1 cellular context compared by ENCODE assay signal in the genomic region with DNA sequence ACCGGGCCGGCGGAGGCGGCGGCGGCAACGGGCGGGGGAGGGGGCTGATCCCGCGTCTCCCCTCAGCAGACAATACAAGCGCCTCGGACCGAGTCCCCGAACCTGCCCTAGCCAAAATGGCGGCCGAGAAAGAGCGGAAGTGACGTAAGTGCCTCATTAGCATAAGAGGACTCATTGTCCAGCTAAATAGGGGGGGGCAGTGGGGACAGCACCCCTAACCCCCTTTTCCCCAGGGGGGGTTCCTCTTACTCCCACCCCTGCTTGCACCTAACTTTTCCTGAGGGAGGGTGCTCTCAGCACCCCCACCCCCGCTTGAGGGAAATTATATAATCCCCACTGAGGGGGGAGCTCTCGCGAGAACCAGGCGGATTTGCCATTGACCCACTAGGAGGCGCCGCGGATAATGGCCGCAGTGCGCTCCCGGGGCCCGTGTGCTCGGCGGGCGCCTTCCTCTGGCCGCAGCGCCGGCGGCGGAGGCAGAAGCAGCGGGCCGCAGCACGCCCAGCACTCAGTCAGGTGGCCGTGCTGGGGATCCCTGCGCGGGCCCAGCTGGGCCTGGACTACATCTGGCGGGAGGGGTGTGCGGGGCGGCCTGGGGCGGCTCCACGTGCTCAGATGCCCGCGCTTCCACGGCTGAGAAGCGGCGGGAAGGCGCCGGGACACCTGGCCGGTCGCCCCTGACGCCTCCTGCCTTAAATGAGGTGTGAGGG.
TF ChIP-seq lines count a peak whose summit lies in the region.

A gene (minus strand): TSS at position 132 of the 710 bp plus-strand sequence. CDS start 27,441 bp downstream, outside the sequence.

TF ChIP-seq in K562, 482 proteins besides CTCF, POLR2A, EP300 and RAD21 (continued from another document and continues in another):
- peak; percentile 13 for TF ChIP-seq BRD9 (IDR thresholded peaks at IDR 0.05; ENCODE audit: low read depth, partially characterized antibody)
- TF ChIP-seq ZNF668 (CRISPR knock-in tag; IDR thresholded peaks at IDR 0.05) = peak; percentile 80; the same call in 1 of the 2 replicates
- TF ChIP-seq TAF1 (IDR thresholded peaks at IDR 0.05; ENCODE audit: control insufficient read depth, extremely low read depth, insufficient read depth, low read length, severe bottlenecking) = peak; percentile 98
- peak; percentile 96 for TF ChIP-seq FOXP1 (CRISPR knock-in tag; IDR thresholded peaks at IDR 0.05)
- TF ChIP-seq PML (IDR thresholded peaks at IDR 0.05; ENCODE audit: low read length) = peak; percentile 40
- TF ChIP-seq, protein P1, sequence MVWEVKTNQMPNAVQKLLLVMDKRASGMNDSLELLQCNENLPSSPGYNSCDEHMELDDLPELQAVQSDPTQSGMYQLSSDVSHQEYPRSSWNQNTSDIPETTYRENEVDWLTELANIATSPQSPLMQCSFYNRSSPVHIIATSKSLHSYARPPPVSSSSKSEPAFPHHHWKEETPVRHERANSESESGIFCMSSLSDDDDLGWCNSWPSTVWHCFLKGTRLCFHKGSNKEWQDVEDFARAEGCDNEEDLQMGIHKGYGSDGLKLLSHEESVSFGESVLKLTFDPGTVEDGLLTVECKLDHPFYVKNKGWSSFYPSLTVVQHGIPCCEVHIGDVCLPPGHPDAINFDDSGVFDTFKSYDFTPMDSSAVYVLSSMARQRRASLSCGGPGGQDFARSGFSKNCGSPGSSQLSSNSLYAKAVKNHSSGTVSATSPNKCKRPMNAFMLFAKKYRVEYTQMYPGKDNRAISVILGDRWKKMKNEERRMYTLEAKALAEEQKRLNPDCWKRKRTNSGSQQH (CRISPR knock-in tag; IDR thresholded peaks at IDR 0.05) = no peak; the same call in 1 of the 2 replicates
- TF ChIP-seq CBX5 (IDR thresholded peaks at IDR 0.05; ENCODE audit: borderline replicate concordance, low read depth) = peak; percentile 70; the same call in 1 of the 2 replicates
- TF ChIP-seq FOXK2 (conservative IDR thresholded peaks at IDR 0.05 in 1 of 2, IDR thresholded peaks at IDR 0.05 in 1 of 2; ENCODE audit: low read depth in 2 of 2) = peak in 1 of 2 experiments; percentile 60; a peak in 1 of 4 replicates
- no peak for TF ChIP-seq TCF7L2 (IDR thresholded peaks at IDR 0.05; ENCODE audit: low read depth, low read length)
- no peak for TF ChIP-seq SETDB1 (IDR thresholded peaks at IDR 0.05; ENCODE audit: low read length)
- TF ChIP-seq, protein P2, sequence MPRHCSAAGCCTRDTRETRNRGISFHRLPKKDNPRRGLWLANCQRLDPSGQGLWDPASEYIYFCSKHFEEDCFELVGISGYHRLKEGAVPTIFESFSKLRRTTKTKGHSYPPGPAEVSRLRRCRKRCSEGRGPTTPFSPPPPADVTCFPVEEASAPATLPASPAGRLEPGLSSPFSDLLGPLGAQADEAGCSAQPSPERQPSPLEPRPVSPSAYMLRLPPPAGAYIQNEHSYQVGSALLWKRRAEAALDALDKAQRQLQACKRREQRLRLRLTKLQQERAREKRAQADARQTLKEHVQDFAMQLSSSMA (CRISPR knock-in tag; IDR thresholded peaks at IDR 0.05) = 0 out of 2 replicates have a peak, but pooled peaks have one; percentile 64
- no peak for TF ChIP-seq MCM3 (IDR thresholded peaks at IDR 0.05)
- TF ChIP-seq POLR3A (IDR thresholded peaks at IDR 0.05; ENCODE audit: borderline replicate concordance, extremely low read depth, insufficient read depth, insufficient read length) = no peak
- TF ChIP-seq JUN (IDR thresholded peaks at IDR 0.05; ENCODE audit: borderline replicate concordance, low read depth, low read length) = peak; percentile 70; the same call in 1 of the 2 replicates
- no peak for TF ChIP-seq JUN (CRISPR knock-in tag; IDR thresholded peaks at IDR 0.05; ENCODE audit: borderline replicate concordance)
- TF ChIP-seq FOXJ3 (CRISPR knock-in tag; IDR thresholded peaks at IDR 0.05) = no peak
- TF ChIP-seq FUS (optimal IDR thresholded peaks at IDR 0.05; ENCODE audit: low read depth, low read length) = peak; percentile 85
- TF ChIP-seq, protein P3, sequence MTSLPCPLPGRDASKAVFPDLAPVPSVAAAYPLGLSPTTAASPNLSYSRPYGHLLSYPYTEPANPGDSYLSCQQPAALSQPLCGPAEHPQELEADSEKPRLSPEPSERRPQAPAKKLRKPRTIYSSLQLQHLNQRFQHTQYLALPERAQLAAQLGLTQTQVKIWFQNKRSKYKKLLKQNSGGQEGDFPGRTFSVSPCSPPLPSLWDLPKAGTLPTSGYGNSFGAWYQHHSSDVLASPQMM (CRISPR knock-in tag; IDR thresholded peaks at IDR 0.05) = no peak
- TF ChIP-seq, protein P4, sequence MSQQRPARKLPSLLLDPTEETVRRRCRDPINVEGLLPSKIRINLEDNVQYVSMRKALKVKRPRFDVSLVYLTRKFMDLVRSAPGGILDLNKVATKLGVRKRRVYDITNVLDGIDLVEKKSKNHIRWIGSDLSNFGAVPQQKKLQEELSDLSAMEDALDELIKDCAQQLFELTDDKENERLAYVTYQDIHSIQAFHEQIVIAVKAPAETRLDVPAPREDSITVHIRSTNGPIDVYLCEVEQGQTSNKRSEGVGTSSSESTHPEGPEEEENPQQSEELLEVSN (IDR thresholded peaks at IDR 0.05; ENCODE audit: borderline replicate concordance in 1 of 2, extremely low read depth in 1 of 2, insufficient read depth in 1 of 2, insufficient read length in 1 of 2, low read depth in 1 of 2, low read length in 1 of 2, poor library complexity in 1 of 2, severe bottlenecking in 1 of 2) = peak; percentile 99 to 100
- peak; percentile 90; the same call in 1 of the 2 replicates for TF ChIP-seq POLR2AphosphoS2 (IDR thresholded peaks at IDR 0.05; ENCODE audit: low read length)
- TF ChIP-seq GABPA (tag; conservative IDR thresholded peaks at IDR 0.05; ENCODE audit: low read depth) = peak; percentile 93
- no peak for TF ChIP-seq SAFB (IDR thresholded peaks at IDR 0.05; ENCODE audit: borderline replicate concordance, low read depth, low read length)
- no peak; the same call in 1 of the 2 replicates for TF ChIP-seq ZNF134 (CRISPR knock-in tag; conservative IDR thresholded peaks at IDR 0.05)
- peak; percentile 96 for TF ChIP-seq HNRNPK (IDR thresholded peaks at IDR 0.05; ENCODE audit: low read depth, low read length, poor library complexity, severe bottlenecking)
- TF ChIP-seq, protein P5, sequence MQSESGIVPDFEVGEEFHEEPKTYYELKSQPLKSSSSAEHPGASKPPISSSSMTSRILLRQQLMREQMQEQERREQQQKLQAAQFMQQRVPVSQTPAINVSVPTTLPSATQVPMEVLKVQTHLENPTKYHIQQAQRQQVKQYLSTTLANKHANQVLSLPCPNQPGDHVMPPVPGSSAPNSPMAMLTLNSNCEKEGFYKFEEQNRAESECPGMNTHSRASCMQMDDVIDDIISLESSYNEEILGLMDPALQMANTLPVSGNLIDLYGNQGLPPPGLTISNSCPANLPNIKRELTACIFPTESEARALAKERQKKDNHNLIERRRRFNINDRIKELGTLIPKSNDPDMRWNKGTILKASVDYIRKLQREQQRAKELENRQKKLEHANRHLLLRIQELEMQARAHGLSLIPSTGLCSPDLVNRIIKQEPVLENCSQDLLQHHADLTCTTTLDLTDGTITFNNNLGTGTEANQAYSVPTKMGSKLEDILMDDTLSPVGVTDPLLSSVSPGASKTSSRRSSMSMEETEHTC (IDR thresholded peaks at IDR 0.05) = peak; percentile 81
- peak; percentile 77; the same call in 1 of the 2 replicates for TF ChIP-seq SMAD3 (CRISPR knock-in tag; conservative IDR thresholded peaks at IDR 0.05)
- peak; percentile 40; the same call in 1 of the 2 replicates for TF ChIP-seq MAFF (IDR thresholded peaks at IDR 0.05; ENCODE audit: low read length)
- no peak for TF ChIP-seq SMAD2 (IDR thresholded peaks at IDR 0.05; ENCODE audit: low read depth, low read length)
- TF ChIP-seq, protein P6, sequence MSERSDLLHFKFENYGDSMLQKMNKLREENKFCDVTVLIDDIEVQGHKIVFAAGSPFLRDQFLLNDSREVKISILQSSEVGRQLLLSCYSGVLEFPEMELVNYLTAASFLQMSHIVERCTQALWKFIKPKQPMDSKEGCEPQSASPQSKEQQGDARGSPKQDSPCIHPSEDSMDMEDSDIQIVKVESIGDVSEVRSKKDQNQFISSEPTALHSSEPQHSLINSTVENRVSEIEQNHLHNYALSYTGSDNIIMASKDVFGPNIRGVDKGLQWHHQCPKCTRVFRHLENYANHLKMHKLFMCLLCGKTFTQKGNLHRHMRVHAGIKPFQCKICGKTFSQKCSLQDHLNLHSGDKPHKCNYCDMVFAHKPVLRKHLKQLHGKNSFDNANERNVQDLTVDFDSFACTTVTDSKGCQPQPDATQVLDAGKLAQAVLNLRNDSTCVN (CRISPR knock-in tag; IDR thresholded peaks at IDR 0.05) = 0 out of 2 replicates have a peak, but pooled peaks have one; percentile 1
- peak; percentile 83; the same call in 1 of the 2 replicates for TF ChIP-seq ZBTB1 (CRISPR knock-in tag; IDR thresholded peaks at IDR 0.05; ENCODE audit: borderline replicate concordance, low read depth)
- peak; percentile 71; the same call in 1 of the 2 replicates for TF ChIP-seq RAD51 (IDR thresholded peaks at IDR 0.05; ENCODE audit: borderline replicate concordance, low read depth)
- no peak for TF ChIP-seq SNIP1 (IDR thresholded peaks at IDR 0.05; ENCODE audit: low read depth)
- peak; percentile 41; the same call in 1 of the 2 replicates for TF ChIP-seq NR1H2 (CRISPR knock-in tag; IDR thresholded peaks at IDR 0.05)
- TF ChIP-seq NUFIP1 (IDR thresholded peaks at IDR 0.05; ENCODE audit: partially characterized antibody) = peak; percentile 52
- no peak for TF ChIP-seq ESRRB (CRISPR knock-in tag; IDR thresholded peaks at IDR 0.05; ENCODE audit: borderline replicate concordance)
- TF ChIP-seq, protein P7, sequence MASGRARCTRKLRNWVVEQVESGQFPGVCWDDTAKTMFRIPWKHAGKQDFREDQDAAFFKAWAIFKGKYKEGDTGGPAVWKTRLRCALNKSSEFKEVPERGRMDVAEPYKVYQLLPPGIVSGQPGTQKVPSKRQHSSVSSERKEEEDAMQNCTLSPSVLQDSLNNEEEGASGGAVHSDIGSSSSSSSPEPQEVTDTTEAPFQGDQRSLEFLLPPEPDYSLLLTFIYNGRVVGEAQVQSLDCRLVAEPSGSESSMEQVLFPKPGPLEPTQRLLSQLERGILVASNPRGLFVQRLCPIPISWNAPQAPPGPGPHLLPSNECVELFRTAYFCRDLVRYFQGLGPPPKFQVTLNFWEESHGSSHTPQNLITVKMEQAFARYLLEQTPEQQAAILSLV (tag; IDR thresholded peaks at IDR 0.05) = no peak
- peak; percentile 45; the same call in 1 of the 2 replicates for TF ChIP-seq MYNN (IDR thresholded peaks at IDR 0.05)
- no peak for TF ChIP-seq MYNN (CRISPR knock-in tag; IDR thresholded peaks at IDR 0.05)
- TF ChIP-seq YY1 (IDR thresholded peaks at IDR 0.05; ENCODE audit: borderline replicate concordance in 1 of 3, control insufficient read depth in 1 of 3, extremely low read depth in 1 of 3, insufficient read depth in 3 of 3, insufficient read length in 1 of 3, insufficient replicate concordance in 2 of 3, low read depth in 1 of 3, low read length in 2 of 3) = peak; percentile 77 to 92 (median 92)
- no peak for TF ChIP-seq ZBTB8A (IDR thresholded peaks at IDR 0.05; ENCODE audit: partially characterized antibody)
- no peak for TF ChIP-seq BMI1 (IDR thresholded peaks at IDR 0.05; ENCODE audit: low read length)
- peak; percentile 50; the same call in 1 of the 2 replicates for TF ChIP-seq ZNF384 (IDR thresholded peaks at IDR 0.05; ENCODE audit: low read depth, low read length)
- TF ChIP-seq HNRNPLL (IDR thresholded peaks at IDR 0.05; ENCODE audit: low read depth, low read length, poor library complexity, severe bottlenecking) = peak; percentile 66
- no peak for TF ChIP-seq HOXB6 (CRISPR knock-in tag; IDR thresholded peaks at IDR 0.05; ENCODE audit: borderline replicate concordance)
- no peak for TF ChIP-seq ZNF77 (CRISPR knock-in tag; IDR thresholded peaks at IDR 0.05)
- TF ChIP-seq, protein P8, sequence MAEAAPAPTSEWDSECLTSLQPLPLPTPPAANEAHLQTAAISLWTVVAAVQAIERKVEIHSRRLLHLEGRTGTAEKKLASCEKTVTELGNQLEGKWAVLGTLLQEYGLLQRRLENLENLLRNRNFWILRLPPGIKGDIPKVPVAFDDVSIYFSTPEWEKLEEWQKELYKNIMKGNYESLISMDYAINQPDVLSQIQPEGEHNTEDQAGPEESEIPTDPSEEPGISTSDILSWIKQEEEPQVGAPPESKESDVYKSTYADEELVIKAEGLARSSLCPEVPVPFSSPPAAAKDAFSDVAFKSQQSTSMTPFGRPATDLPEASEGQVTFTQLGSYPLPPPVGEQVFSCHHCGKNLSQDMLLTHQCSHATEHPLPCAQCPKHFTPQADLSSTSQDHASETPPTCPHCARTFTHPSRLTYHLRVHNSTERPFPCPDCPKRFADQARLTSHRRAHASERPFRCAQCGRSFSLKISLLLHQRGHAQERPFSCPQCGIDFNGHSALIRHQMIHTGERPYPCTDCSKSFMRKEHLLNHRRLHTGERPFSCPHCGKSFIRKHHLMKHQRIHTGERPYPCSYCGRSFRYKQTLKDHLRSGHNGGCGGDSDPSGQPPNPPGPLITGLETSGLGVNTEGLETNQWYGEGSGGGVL (CRISPR knock-in tag; IDR thresholded peaks at IDR 0.05) = no peak
- TF ChIP-seq, protein P9, sequence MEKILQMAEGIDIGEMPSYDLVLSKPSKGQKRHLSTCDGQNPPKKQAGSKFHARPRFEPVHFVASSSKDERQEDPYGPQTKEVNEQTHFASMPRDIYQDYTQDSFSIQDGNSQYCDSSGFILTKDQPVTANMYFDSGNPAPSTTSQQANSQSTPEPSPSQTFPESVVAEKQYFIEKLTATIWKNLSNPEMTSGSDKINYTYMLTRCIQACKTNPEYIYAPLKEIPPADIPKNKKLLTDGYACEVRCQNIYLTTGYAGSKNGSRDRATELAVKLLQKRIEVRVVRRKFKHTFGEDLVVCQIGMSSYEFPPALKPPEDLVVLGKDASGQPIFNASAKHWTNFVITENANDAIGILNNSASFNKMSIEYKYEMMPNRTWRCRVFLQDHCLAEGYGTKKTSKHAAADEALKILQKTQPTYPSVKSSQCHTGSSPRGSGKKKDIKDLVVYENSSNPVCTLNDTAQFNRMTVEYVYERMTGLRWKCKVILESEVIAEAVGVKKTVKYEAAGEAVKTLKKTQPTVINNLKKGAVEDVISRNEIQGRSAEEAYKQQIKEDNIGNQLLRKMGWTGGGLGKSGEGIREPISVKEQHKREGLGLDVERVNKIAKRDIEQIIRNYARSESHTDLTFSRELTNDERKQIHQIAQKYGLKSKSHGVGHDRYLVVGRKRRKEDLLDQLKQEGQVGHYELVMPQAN (IDR thresholded peaks at IDR 0.05; ENCODE audit: borderline replicate concordance) = peak; percentile 58; the same call in 1 of the 2 replicates
- TF ChIP-seq ZNF644 (tag; IDR thresholded peaks at IDR 0.05; ENCODE audit: low read depth) = no peak
- TF ChIP-seq RBM15 (IDR thresholded peaks at IDR 0.05; ENCODE audit: insufficient read depth, low read length) = 0 out of 2 replicates have a peak, but pooled peaks have one; percentile 75
- TF ChIP-seq ZNF124 (CRISPR knock-in tag; IDR thresholded peaks at IDR 0.05) = peak; percentile 88; the same call in 1 of the 2 replicates
- TF ChIP-seq FOSL1 (tag; conservative IDR thresholded peaks at IDR 0.05) = peak; percentile 75
- no peak for TF ChIP-seq HNRNPH1 (optimal IDR thresholded peaks at IDR 0.05; ENCODE audit: low read depth, low read length)
- TF ChIP-seq ZNF444 (CRISPR knock-in tag; IDR thresholded peaks at IDR 0.05) = no peak
- peak; percentile 80; the same call in 1 of the 2 replicates for TF ChIP-seq SOX6 (IDR thresholded peaks at IDR 0.05)
- peak; percentile 71; the same call in 1 of the 2 replicates for TF ChIP-seq ZNF584 (CRISPR knock-in tag; IDR thresholded peaks at IDR 0.05; ENCODE audit: low read depth)
- TF ChIP-seq ZNF766 (CRISPR knock-in tag; conservative IDR thresholded peaks at IDR 0.05) = peak; percentile 46; the same call in 1 of the 2 replicates
- TF ChIP-seq PTBP1 (IDR thresholded peaks at IDR 0.05; ENCODE audit: low read depth, low read length) = no peak
- peak; percentile 87 for TF ChIP-seq BRD4 (IDR thresholded peaks at IDR 0.05)
- TF ChIP-seq PHF8 (IDR thresholded peaks at IDR 0.05; ENCODE audit: borderline replicate concordance, low read length) = peak; percentile 44; the same call in 1 of the 2 replicates
